22 cellular contexts compared by ENCODE assay signal in the genomic region with DNA sequence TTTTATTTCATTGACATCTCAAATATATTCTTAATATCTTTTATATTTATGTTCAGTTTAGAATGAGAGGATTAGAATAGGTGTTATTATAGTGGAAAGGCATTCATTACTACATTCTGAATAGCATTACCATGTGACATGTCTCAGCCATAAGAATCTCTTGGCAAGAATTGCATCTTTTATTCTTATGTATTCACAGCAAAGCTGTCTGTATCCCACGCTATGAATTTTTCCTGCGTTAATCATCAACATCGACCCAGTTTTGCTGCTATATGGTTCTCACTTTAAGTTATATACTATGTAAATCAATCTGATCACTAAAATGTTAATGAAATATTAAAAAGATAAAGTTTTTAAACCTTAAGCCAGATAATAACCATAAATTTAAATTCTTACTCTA.
DNase-seq lines count a peak whose midpoint lies in the region; ATAC-seq and TF ChIP-seq lines count a peak whose summit lies in the region.
"Had no signal": no experiment of that assay in that cellular context is flagged by ENCODE, and none has a peak within 500 bp of the region (broad histone marks: within the 10 kb centered on the region; RNA-seq: fewer than 3 reads in every experiment).

No MANE protein-coding gene starts in this region.

- POLR2A ChIA-PET in T-cell (lab: Charles Lee), result no interaction called here

- no peak for TF ChIP-seq CTCF in astrocyte of the cerebellum (IDR thresholded peaks at IDR 0.05; ENCODE audit: low read depth, low read length, missing control alignments)

- H3K36me3 Mint-ChIP-seq in T-cell, result no peaks in the 10 kb centered on the region

- no peaks in the 10 kb centered on the region for H3K4me1 Mint-ChIP-seq in T-cell
- H3K4me1 Mint-ChIP-seq: central memory CD8-positive, alpha-beta T cell had no signal

- DNase-seq in LHCN-M2 (ENCODE audit: low read depth) (peak; percentile 10), astrocyte of the cerebellum (ENCODE audit: low read depth) (peak; percentile 42), foreskin melanocyte (peak; percentile 75), H4 (ENCODE audit: low spot score) (no peak), T-cell (no peak), NOMO-1 (lab: John Stamatoyannopoulos, UW; ENCODE audit: unreplicated experiment in 2 of 2) (no peak), NCI-H1930 (lab: John Stamatoyannopoulos, UW) (no peak)
- DNase-seq: activated CD4-positive, CD25-positive, alpha-beta regulatory T cell; DMS153; effector memory CD4-positive, alpha-beta T cell; left cardiac atrium; MV-4-11; NCI-H2029; NCI-H510A; retina; SHP77 treated with DMSO at 0.1 percent for 48 hours; stimulated activated naive CD4-positive, alpha-beta T cell treated with Interleukin-2 at 50 U/mL for 16 hours had no signal

- peaks cover 0 to 13% (median 7%) of the 10 kb centered on the region in 3 donors for H3K9me3 Mint-ChIP-seq in T-cell

- in situ Hi-C loops in astrocyte of the cerebellum (cut with HindIII; ENCODE audit: low sequenced_read_pairs), result no loop called here

- peaks cover 22% of the 10 kb centered on the region for H3K4me1 ChIP-seq in ACC112 (ENCODE audit: control insufficient read depth, insufficient read depth, low read length, unreplicated experiment)
- H3K4me1 ChIP-seq: tibial nerve had no signal

- H3K4me3 ChIP-seq in ACC112 (ENCODE audit: low read depth, low read length) (0 out of 2 replicates have a peak overlapping the region, but pooled peaks have one; percentile 14), astrocyte of the cerebellum (ENCODE audit: low read depth, low read length) (no peak overlapping the region)
- H3K4me3 ChIP-seq: tibial nerve had no signal

- no peak for ATAC-seq in T-cell (replicated peaks in 1 of 4)
- ATAC-seq: HepG2, left cardiac atrium had no signal

- no peak overlapping the region for H2AFZ ChIP-seq in ACC112 (ENCODE audit: low read length, unreplicated experiment)

- H3K27ac Mint-ChIP-seq in T-cell, result no peak overlapping the region
- H3K27ac Mint-ChIP-seq: activated naive CD8-positive, alpha-beta T cell had no signal

- peaks cover 0 to 10% of the 10 kb centered on the region in 2 donors for H3K27me3 Mint-ChIP-seq in T-cell
- H3K27me3 Mint-ChIP-seq: central memory CD8-positive, alpha-beta T cell had no signal

- H3K27ac ChIP-seq in ACC112 (ENCODE audit: low read depth, low read length), result no peak overlapping the region
- H3K27ac ChIP-seq: tibial nerve had no signal

- H3K4me3 Mint-ChIP-seq in T-cell, result no peak overlapping the region
- H3K4me3 Mint-ChIP-seq: activated naive CD8-positive, alpha-beta T cell; central memory CD8-positive, alpha-beta T cell had no signal

- no peaks in the 10 kb centered on the region for H3K36me3 ChIP-seq in ACC112 (ENCODE audit: insufficient read depth, low read length)
- H3K36me3 ChIP-seq: tibial nerve had no signal

- CTCF ChIA-PET in T-cell (lab: Charles Lee), result no interaction called here

- no peaks in the 10 kb centered on the region for H3K79me2 ChIP-seq in ACC112 (ENCODE audit: control insufficient read depth, insufficient read depth, low read length, unreplicated experiment)

- no peaks in the 10 kb centered on the region for H3K27me3 ChIP-seq in ACC112 (ENCODE audit: insufficient read depth, low read length)
- H3K27me3 ChIP-seq: tibial nerve had no signal

Comparison
In these comparisons a context has a peak if more than half of its experiments do, and no peak if none do; other contexts are left out.
1. DNase-seq: peak in LHCN-M2 (single experiment), astrocyte of the cerebellum (single experiment) and foreskin melanocyte (single experiment); none in H4 (single experiment), T-cell (0 of 34), NOMO-1 (0 of 2) and NCI-H1930 (0 of 2).